ENCODE assay signal across 35 cellular contexts in the genomic region with DNA sequence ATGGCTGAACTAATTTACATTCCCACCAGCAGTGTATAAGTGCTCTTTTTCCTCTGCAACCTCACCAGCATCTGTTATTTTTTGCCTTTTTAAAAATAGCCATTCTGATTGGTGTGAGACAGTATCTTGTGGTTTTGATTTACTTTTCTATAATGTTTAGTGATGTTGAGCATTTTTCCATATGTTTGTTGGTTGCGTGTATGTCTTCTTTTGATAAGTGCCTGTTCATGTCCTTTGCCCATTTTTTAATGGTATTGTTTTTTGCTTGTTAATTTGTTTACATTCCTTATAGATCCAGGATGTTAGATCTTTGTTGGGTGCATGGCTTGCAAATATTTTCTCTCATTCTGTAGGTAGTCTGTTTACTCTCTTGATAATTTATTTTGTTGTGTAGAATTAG.
"Had no signal": no experiment of that assay in that cellular context is flagged by ENCODE, and none has a peak within 500 bp of the region (broad histone marks: within the 10 kb centered on the region; RNA-seq: fewer than 3 reads in every experiment).

No MANE protein-coding gene starts in this region.

- H3K4me1 Mint-ChIP-seq: activated naive CD4-positive, alpha-beta T cell treated with anti-CD3 and anti-CD28 coated beads, Interleukin-2, amount 10 ng/mL, durations not matched to agents 7 days and 5 days; activated naive CD4-positive, alpha-beta T cell treated with anti-CD3 and anti-CD28 coated beads, Interleukin-2, amount 50 U/mL, for 24 hours; activated naive CD8-positive, alpha-beta T cell treated with anti-CD3 and anti-CD28 coated beads for 36 hours; activated naive CD8-positive, alpha-beta T cell treated with anti-CD3 and anti-CD28 coated beads, Interleukin-2, amount 10 ng/mL, durations not matched to agents 7 days and 5 days; activated naive CD8-positive, alpha-beta T cell treated with anti-CD3 and anti-CD28 coated beads, Interleukin-2, amount 50 U/mL, for 24 hours; activated T-helper 17 cell treated with anti-CD3 and anti-CD28 coated beads, Interleukin-2, amount 50 U/mL, for 72 hours; brain; central memory CD8-positive, alpha-beta T cell had no signal

- H3K27me3 Mint-ChIP-seq: activated naive CD4-positive, alpha-beta T cell treated with anti-CD3 and anti-CD28 coated beads, Interleukin-2, amount 10 ng/mL, durations not matched to agents 7 days and 5 days; activated naive CD4-positive, alpha-beta T cell treated with anti-CD3 and anti-CD28 coated beads, Interleukin-2, amount 50 U/mL, for 24 hours; activated naive CD8-positive, alpha-beta T cell treated with anti-CD3 and anti-CD28 coated beads for 36 hours; activated naive CD8-positive, alpha-beta T cell treated with anti-CD3 and anti-CD28 coated beads, Interleukin-2, amount 10 ng/mL, durations not matched to agents 7 days and 5 days; activated naive CD8-positive, alpha-beta T cell treated with anti-CD3 and anti-CD28 coated beads, Interleukin-2, amount 50 U/mL, for 24 hours; activated T-cell treated with anti-CD3 and anti-CD28 coated beads, Interleukin-2, amount 50 U/mL, for 24 hours; activated T-helper 17 cell treated with anti-CD3 and anti-CD28 coated beads, Interleukin-2, amount 50 U/mL, for 72 hours; central memory CD8-positive, alpha-beta T cell had no signal

- DNase-seq: activated effector memory CD4-positive, alpha-beta T cell treated with anti-CD3 and anti-CD28 coated beads, Interleukin-2, amount 50 U/mL, for 16 hours; activated effector memory CD4-positive, alpha-beta T cell treated with Interleukin-2 at 50 U/mL for 16 hours; activated gamma-delta T cell; activated gamma-delta T cell treated with Interleukin-2 at 50 U/mL for 16 hours; activated naive CD4-positive, alpha-beta T cell; activated naive CD4-positive, alpha-beta T cell treated with anti-CD3 and anti-CD28 coated beads for 36 hours; activated naive CD4-positive, alpha-beta T cell treated with anti-CD3 and anti-CD28 coated beads, Interleukin-2, amount 10 ng/mL, durations not matched to agents 7 days and 5 days; activated naive CD4-positive, alpha-beta T cell treated with anti-CD3 and anti-CD28 coated beads, Interleukin-2, amount 50 U/mL, for 16 hours; activated naive CD4-positive, alpha-beta T cell treated with Interleukin-2 at 50 U/mL for 16 hours; activated naive CD8-positive, alpha-beta T cell treated with anti-CD3 and anti-CD28 coated beads for 36 hours; activated naive CD8-positive, alpha-beta T cell treated with anti-CD3 and anti-CD28 coated beads, Interleukin-2, amount 10 ng/mL, durations not matched to agents 7 days and 5 days; activated naive CD8-positive, alpha-beta T cell treated with anti-CD3 and anti-CD28 coated beads, Interleukin-2, amount 50 U/mL, for 24 hours; activated T-cell treated with anti-CD3 and anti-CD28 coated beads, Interleukin-2, amount 50 U/mL, for 1 hour; activated T-cell treated with anti-CD3 and anti-CD28 coated beads, Interleukin-2, amount 50 U/mL, for 24 hours; activated T-cell treated with anti-CD3 and anti-CD28 coated beads, Interleukin-2, amount 50 U/mL, for 4 hours; activated T-cell treated with anti-CD3 and anti-CD28 coated beads, Interleukin-2, amount 50 U/mL, for 48 hours; activated T-cell treated with anti-CD3 and anti-CD28 coated beads, Interleukin-2, amount 50 U/mL, for 72 hours; adrenal gland; amniotic stem cell; amygdala; anterior cingulate cortex; aorta; body of pancreas; brain microvascular endothelial cell; caudate nucleus; central memory CD4-positive, alpha-beta T cell; cerebellar nuclear complex had no signal

- H3K9me3 Mint-ChIP-seq: activated naive CD4-positive, alpha-beta T cell treated with anti-CD3 and anti-CD28 coated beads, Interleukin-2, amount 10 ng/mL, durations not matched to agents 7 days and 5 days had no signal

- H3K4me3 Mint-ChIP-seq: activated naive CD4-positive, alpha-beta T cell treated with anti-CD3 and anti-CD28 coated beads for 36 hours; activated naive CD4-positive, alpha-beta T cell treated with anti-CD3 and anti-CD28 coated beads, Interleukin-2, amount 10 ng/mL, durations not matched to agents 7 days and 5 days; activated naive CD4-positive, alpha-beta T cell treated with anti-CD3 and anti-CD28 coated beads, Interleukin-2, amount 50 U/mL, for 24 hours; activated naive CD8-positive, alpha-beta T cell; activated naive CD8-positive, alpha-beta T cell treated with anti-CD3 and anti-CD28 coated beads for 36 hours; activated naive CD8-positive, alpha-beta T cell treated with anti-CD3 and anti-CD28 coated beads, Interleukin-2, amount 10 ng/mL, durations not matched to agents 7 days and 5 days; activated naive CD8-positive, alpha-beta T cell treated with anti-CD3 and anti-CD28 coated beads, Interleukin-2, amount 50 U/mL, for 24 hours; activated T-cell treated with anti-CD3 and anti-CD28 coated beads, Interleukin-2, amount 50 U/mL, for 24 hours; activated T-cell treated with anti-CD3 and anti-CD28 coated beads, Interleukin-2, amount 50 U/mL, for 4 hours; activated T-cell treated with anti-CD3 and anti-CD28 coated beads, Interleukin-2, amount 50 U/mL, for 72 hours; activated T-helper 1 cell treated with anti-CD3 and anti-CD28 coated beads, Interleukin-12 subunit alpha, Interleukin-12 subunit beta, Interleukin-2, Interleukin-4 antibody, amounts not matched to agents 30 ng/mL and 10 ng/mL and 1 ng/mL, durations not matched to agents 14 hours and 24 hours and 36 hours; activated T-helper 17 cell treated with anti-CD3 and anti-CD28 coated beads, Interleukin-2, amount 50 U/mL, for 72 hours; brain; central memory CD8-positive, alpha-beta T cell had no signal

- H3K27ac Mint-ChIP-seq: activated naive CD4-positive, alpha-beta T cell treated with anti-CD3 and anti-CD28 coated beads for 36 hours; activated naive CD4-positive, alpha-beta T cell treated with anti-CD3 and anti-CD28 coated beads, Interleukin-2, amount 10 ng/mL, durations not matched to agents 7 days and 5 days; activated naive CD4-positive, alpha-beta T cell treated with anti-CD3 and anti-CD28 coated beads, Interleukin-2, amount 50 U/mL, for 24 hours; activated naive CD4-positive, alpha-beta T cell treated with anti-CD3 and anti-CD28 coated beads, Interleukin-2, amount 50 U/mL, for 72 hours; activated naive CD8-positive, alpha-beta T cell; activated naive CD8-positive, alpha-beta T cell treated with anti-CD3 and anti-CD28 coated beads for 36 hours; activated naive CD8-positive, alpha-beta T cell treated with anti-CD3 and anti-CD28 coated beads, Interleukin-2, amount 10 ng/mL, durations not matched to agents 7 days and 5 days; activated naive CD8-positive, alpha-beta T cell treated with anti-CD3 and anti-CD28 coated beads, Interleukin-2, amount 50 U/mL, for 24 hours; activated T-cell treated with anti-CD3 and anti-CD28 coated beads, Interleukin-2, amount 50 U/mL, for 24 hours; activated T-cell treated with anti-CD3 and anti-CD28 coated beads, Interleukin-2, amount 50 U/mL, for 72 hours; activated T-helper 1 cell treated with anti-CD3 and anti-CD28 coated beads, Interleukin-12 subunit alpha, Interleukin-12 subunit beta, Interleukin-2, Interleukin-4 antibody, amounts not matched to agents 30 ng/mL and 10 ng/mL and 1 ng/mL, durations not matched to agents 14 hours and 24 hours and 36 hours; activated T-helper 17 cell treated with anti-CD3 and anti-CD28 coated beads, Interleukin-2, amount 50 U/mL, for 72 hours; activated T-helper 2 cell treated with anti-CD3 and anti-CD28 coated beads, Interferon-gamma antibody, Interleukin-2, Interleukin-4, amounts not matched to agents 10 μg/mL and 5 μg/mL and 100 μg/mL, durations not matched to agents 14 hours and 24 hours and 36 hours; brain had no signal

- ATAC-seq: activated naive CD4-positive, alpha-beta T cell treated with anti-CD3 and anti-CD28 coated beads, Interleukin-2, amount 50 U/mL, for 72 hours; activated naive CD8-positive, alpha-beta T cell treated with anti-CD3 and anti-CD28 coated beads, Interleukin-2, amount 50 U/mL, for 24 hours; activated T-cell treated with anti-CD3 and anti-CD28 coated beads, Interleukin-2, amount 50 U/mL, for 4 hours; activated T-cell treated with anti-CD3 and anti-CD28 coated beads, Interleukin-2, amount 50 U/mL, for 72 hours; activated T-helper 17 cell treated with anti-CD3 and anti-CD28 coated beads, Interleukin-2, amount 50 U/mL, for 72 hours; body of pancreas had no signal

- H3K36me3 Mint-ChIP-seq: activated naive CD4-positive, alpha-beta T cell treated with anti-CD3 and anti-CD28 coated beads, Interleukin-2, amount 10 ng/mL, durations not matched to agents 7 days and 5 days; activated naive CD4-positive, alpha-beta T cell treated with anti-CD3 and anti-CD28 coated beads, Interleukin-2, amount 50 U/mL, for 24 hours; activated naive CD8-positive, alpha-beta T cell treated with anti-CD3 and anti-CD28 coated beads for 36 hours; activated naive CD8-positive, alpha-beta T cell treated with anti-CD3 and anti-CD28 coated beads, Interleukin-2, amount 10 ng/mL, durations not matched to agents 7 days and 5 days had no signal
